1 cellular context compared by ENCODE assay signal in genomic region chr2:82476094-82476493, GRCh38.
TF ChIP-seq lines count a peak whose summit lies in the region.

No MANE protein-coding gene starts in this region.

TF ChIP-seq in GM12878, 131 proteins besides CTCF, POLR2A, EP300 and RAD21 (continued from another document):
- TF ChIP-seq PKNOX1 (IDR thresholded peaks at IDR 0.05) (peak; percentile 61), CBX3 (IDR thresholded peaks at IDR 0.05; ENCODE audit: borderline replicate concordance, low read depth) (no peak), NR2F1 (conservative IDR thresholded peaks at IDR 0.05) (peak; percentile 61; the same call in 1 of the 2 replicates), TAF1 (IDR thresholded peaks at IDR 0.05; ENCODE audit: borderline replicate concordance, low read depth, low read length) (no peak), RCOR1 (conservative IDR thresholded peaks at IDR 0.05; ENCODE audit: low read depth, low read length) (no peak)
